ENCODE assay signal across 8 cellular contexts in genomic region chr16:1966460-1966859, GRCh38. TPM values are rescaled to one million over a fixed set of nuclear protein-coding genes. Genes with fewer than 3 reads are reported as not detected.
DNase-seq lines count a peak whose midpoint lies in the region; ATAC-seq and TF ChIP-seq lines count a peak whose summit lies in the region.
"Had no signal": no experiment of that assay in that cellular context is flagged by ENCODE, and none has a peak within 500 bp of the region (broad histone marks: within the 10 kb centered on the region; RNA-seq: fewer than 3 reads in every experiment).

RNF151 (plus strand) TSS chr16:1966856; CDS start chr16:1966882, 26 bp downstream.

- POLR2A ChIA-PET in activated CD8-positive, alpha-beta T cell treated with anti-CD3 and anti-CD28 coated beads, Interleukin-2, amount 10 ng/mL, durations not matched to agents 7 days and 5 days (lab: Charles Lee) = interaction anchor here (1.1 to 4.3 kb wide), 5 partner anchors 10 to 139 kb away, joined by 3 to 44 read pairs (median 14); partner anchors contain the start of genes FAHD1, MSRB1 and SYNGR3

- peaks cover 20% of the 10 kb centered on the region for H3K27me3 Mint-ChIP-seq in HFFc6 (ENCODE audit: insufficient read depth)
- no peaks in the 10 kb centered on the region for H3K27me3 Mint-ChIP-seq in activated CD8-positive, alpha-beta T cell treated with anti-CD3 and anti-CD28 coated beads, Interleukin-2, amount 10 ng/mL, durations not matched to agents 7 days and 5 days (ENCODE audit: low read depth)
- no peaks in the 10 kb centered on the region for H3K27me3 Mint-ChIP-seq in stimulated activated naive B cell treated with anti-CD40 and anti-IgM and Interleukin-4, amounts not matched to agents 10 μg/mL and 1 μg/mL and 100 μg/mL, for 72 hours

- H3K4me1 Mint-ChIP-seq in HFFc6 (ENCODE audit: low read depth) = peaks cover 29% of the 10 kb centered on the region
- peaks cover 42% of the 10 kb centered on the region for H3K4me1 Mint-ChIP-seq in activated CD8-positive, alpha-beta T cell treated with anti-CD3 and anti-CD28 coated beads, Interleukin-2, amount 10 ng/mL, durations not matched to agents 7 days and 5 days (ENCODE audit: low read depth)
- peaks cover 32 to 61% of the 10 kb centered on the region in 2 donors for H3K4me1 Mint-ChIP-seq in stimulated activated naive B cell treated with anti-CD40 and anti-IgM and Interleukin-4, amounts not matched to agents 10 μg/mL and 1 μg/mL and 100 μg/mL, for 72 hours

- peaks cover 18% of the 10 kb centered on the region for H3K9me3 Mint-ChIP-seq in HFFc6
- no peaks in the 10 kb centered on the region for H3K9me3 Mint-ChIP-seq in activated CD8-positive, alpha-beta T cell treated with anti-CD3 and anti-CD28 coated beads, Interleukin-2, amount 10 ng/mL, durations not matched to agents 7 days and 5 days (ENCODE audit: insufficient read depth)
- no peaks in the 10 kb centered on the region for H3K9me3 Mint-ChIP-seq in stimulated activated naive B cell treated with anti-CD40 and anti-IgM and Interleukin-4, amounts not matched to agents 10 μg/mL and 1 μg/mL and 100 μg/mL, for 72 hours

- no peak for ATAC-seq in activated CD8-positive, alpha-beta T cell treated with anti-CD3 and anti-CD28 coated beads, Interleukin-2, amount 10 ng/mL, durations not matched to agents 7 days and 5 days
- no peak for ATAC-seq in stimulated activated naive B cell treated with anti-CD40 and anti-IgM and Interleukin-4, amounts not matched to agents 10 μg/mL and 1 μg/mL and 100 μg/mL, for 72 hours (replicated peaks)
- no peak for ATAC-seq in left lobe of liver
- ATAC-seq in GM19452 (IDR thresholded peaks at IDR 0.05; ENCODE audit: unreplicated experiment) = no peak

- no peak within 1 kb of the TSS for H3K27ac ChIP-seq in iPS-18a (ENCODE audit: low read length)

- CTCF ChIA-PET in activated CD8-positive, alpha-beta T cell treated with anti-CD3 and anti-CD28 coated beads, Interleukin-2, amount 10 ng/mL, durations not matched to agents 7 days and 5 days (lab: Charles Lee) = interaction anchor here (1.1 to 1.7 kb wide), 2 partner anchors 18 to 37 kb away, joined by 4 read pairs; partner anchors contain the start of gene GFER

- H3K9ac ChIP-seq in iPS-18a (ENCODE audit: low read length) = peak within 1 kb of the TSS; percentile 91

- peaks cover 26% of the 10 kb centered on the region for H3K36me3 ChIP-seq in iPS-18a (ENCODE audit: control insufficient read depth, low read depth, low read length)

- H3K9me3 ChIP-seq in iPS-18a (ENCODE audit: control insufficient read depth, low read depth, low read length) = no peaks in the 10 kb centered on the region

- peaks cover 37% of the 10 kb centered on the region for H3K36me3 Mint-ChIP-seq in HFFc6 (ENCODE audit: low read depth)
- H3K36me3 Mint-ChIP-seq in activated CD8-positive, alpha-beta T cell treated with anti-CD3 and anti-CD28 coated beads, Interleukin-2, amount 10 ng/mL, durations not matched to agents 7 days and 5 days (ENCODE audit: low read depth) = peaks cover 36% of the 10 kb centered on the region
- peaks cover 38 to 53% of the 10 kb centered on the region in 2 donors for H3K36me3 Mint-ChIP-seq in stimulated activated naive B cell treated with anti-CD40 and anti-IgM and Interleukin-4, amounts not matched to agents 10 μg/mL and 1 μg/mL and 100 μg/mL, for 72 hours

- DNase-seq in HFFc6 (no peak), left lobe of liver (ENCODE audit: low spot score) (no peak)
- no peak for DNase-seq in activated CD8-positive, alpha-beta T cell treated with anti-CD3 and anti-CD28 coated beads, Interleukin-2, amount 10 ng/mL, durations not matched to agents 7 days and 5 days
- no peak for DNase-seq in stimulated activated naive B cell treated with anti-CD40 and anti-IgM and Interleukin-4, amounts not matched to agents 10 μg/mL and 1 μg/mL and 100 μg/mL, for 72 hours
- DNase-seq in stimulated activated CD4-positive, alpha-beta T cell treated with anti-CD3 and anti-CD28 coated beads, Interleukin-2, amount 100 ng/mL, for 48 hours = no peak
- DNase-seq: hypothalamus had no signal

- H3K4me1 ChIP-seq in iPS-18a (ENCODE audit: control insufficient read depth, low read depth, low read length) = peaks cover 4% of the 10 kb centered on the region

- H3K27me3 ChIP-seq in iPS-18a (ENCODE audit: control insufficient read depth, insufficient read depth, low read length) = no peaks in the 10 kb centered on the region

- peak within 1 kb of the TSS; percentile 98 for H3K4me3 Mint-ChIP-seq in HFFc6
- H3K4me3 Mint-ChIP-seq in activated CD8-positive, alpha-beta T cell treated with anti-CD3 and anti-CD28 coated beads, Interleukin-2, amount 10 ng/mL, durations not matched to agents 7 days and 5 days = peak within 1 kb of the TSS; percentile 96
- H3K4me3 Mint-ChIP-seq in stimulated activated naive B cell treated with anti-CD40 and anti-IgM and Interleukin-4, amounts not matched to agents 10 μg/mL and 1 μg/mL and 100 μg/mL, for 72 hours = peak within 1 kb of the TSS; percentile 96

- peak within 1 kb of the TSS; percentile 80 for H3K4me3 ChIP-seq in iPS-18a (ENCODE audit: low read length)

- H3K27ac Mint-ChIP-seq in HFFc6 = peak within 1 kb of the TSS; percentile 95
- peak within 1 kb of the TSS; percentile 96 for H3K27ac Mint-ChIP-seq in activated CD8-positive, alpha-beta T cell treated with anti-CD3 and anti-CD28 coated beads, Interleukin-2, amount 10 ng/mL, durations not matched to agents 7 days and 5 days
- peak within 1 kb of the TSS; percentile 99 for H3K27ac Mint-ChIP-seq in stimulated activated naive B cell treated with anti-CD40 and anti-IgM and Interleukin-4, amounts not matched to agents 10 μg/mL and 1 μg/mL and 100 μg/mL, for 72 hours

- no peak for TF ChIP-seq CTCF in HFFc6 (IDR thresholded peaks at IDR 0.05)

RNA-seq across cellular contexts. Expression of gene RNF151, which starts in this region (rescaled TPM):
- total RNA-seq in HFFc6 (2021; fragmentation: NEBNext Ultra II Directional; extraction: Animal tissue kit (Norgen Biotek cat#: 25700)) = not detected
- not detected for total RNA-seq in activated CD8-positive, alpha-beta T cell treated with anti-CD3 and anti-CD28 coated beads, Interleukin-2, amount 10 ng/mL, durations not matched to agents 7 days and 5 days
- total RNA-seq in left lobe of liver = not detected
